Comparison of ENCODE assay signal across 28 cellular contexts in the genomic region with DNA sequence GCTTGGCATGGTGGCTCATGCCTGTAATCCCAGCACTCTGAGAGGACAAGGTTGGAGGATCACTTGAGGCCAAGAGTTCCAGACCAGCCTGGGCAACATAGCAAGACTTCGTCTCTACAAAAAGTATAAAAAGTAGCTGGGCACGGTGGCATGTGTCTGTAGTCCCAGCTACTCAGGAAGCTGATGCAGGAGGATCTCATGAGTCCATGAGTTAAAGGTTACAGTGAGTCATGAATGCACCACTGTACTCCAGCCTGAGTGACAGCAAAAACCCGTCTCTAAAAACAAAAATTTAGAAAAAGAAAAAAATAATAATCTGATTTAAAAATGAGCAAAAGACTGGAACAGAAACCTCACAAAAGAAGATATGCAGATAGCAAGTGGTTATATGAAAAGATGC.
A peak's percentile ranks its signal among the peaks of the same experiment; 100 is the strongest.
DNase-seq lines count a peak whose midpoint lies in the region; TF ChIP-seq lines count a peak whose summit lies in the region.
"Had no signal": no experiment of that assay in that cellular context is flagged by ENCODE, and none has a peak within 500 bp of the region (broad histone marks: within the 10 kb centered on the region; RNA-seq: fewer than 3 reads in every experiment).

No MANE protein-coding gene starts in this region.

- H3K79me2 ChIP-seq in GM23248 (ENCODE audit: insufficient read depth), result no peaks in the 10 kb centered on the region
- H3K79me2 ChIP-seq in mesendoderm (ENCODE audit: control insufficient read depth, insufficient read depth, low read length), result no peaks in the 10 kb centered on the region

- no peaks in the 10 kb centered on the region for H3K9me2 ChIP-seq in GM23248 (ENCODE audit: insufficient read depth)

- H4K20me1 ChIP-seq in GM23248 (ENCODE audit: insufficient read depth), result no peaks in the 10 kb centered on the region
- H4K20me1 ChIP-seq: BLaER1 had no signal

- no peak overlapping the region for H3K23ac ChIP-seq in mesendoderm (ENCODE audit: low read length)

- no peak overlapping the region for H3K56ac ChIP-seq in mesendoderm (ENCODE audit: low read length)

- H3K36me3 ChIP-seq in GM23248 (ENCODE audit: low read depth), result no peaks in the 10 kb centered on the region
- H3K36me3 ChIP-seq in mesendoderm (ENCODE audit: control insufficient read depth, insufficient read depth, low read length), result no peaks in the 10 kb centered on the region
- H3K36me3 ChIP-seq: BLaER1, right atrium auricular region, upper lobe of right lung had no signal

- H3K27me3 ChIP-seq in GM23248 (replicated peaks; ENCODE audit: insufficient read depth) (no peaks in the 10 kb centered on the region), mesendoderm (ENCODE audit: insufficient read depth, low read length, poor library complexity) (no peaks in the 10 kb centered on the region)
- H3K27me3 ChIP-seq: BLaER1, right atrium auricular region, upper lobe of right lung had no signal

- no peak overlapping the region for H2BK5ac ChIP-seq in mesendoderm (ENCODE audit: low read length)

- no peak overlapping the region for H2BK120ac ChIP-seq in mesendoderm (ENCODE audit: low read depth, low read length)

- no peak overlapping the region for H3K4ac ChIP-seq in mesendoderm (ENCODE audit: low read depth, low read length)

- H2AK5ac ChIP-seq in mesendoderm (ENCODE audit: low read length), result no peak overlapping the region

- in situ Hi-C loops in GM23248 (cut with MboI), result no loop called here

- no peak overlapping the region for H4K5ac ChIP-seq in mesendoderm (ENCODE audit: low read length)

- no peaks in the 10 kb centered on the region for H3F3A ChIP-seq in GM23248 (ENCODE audit: insufficient read depth)

- H3K4me2 ChIP-seq in GM23248 (ENCODE audit: unreplicated experiment) (no peak overlapping the region), mesendoderm (ENCODE audit: low read length) (no peak overlapping the region)
- H3K4me2 ChIP-seq: BLaER1, smooth muscle cell had no signal

- no peak overlapping the region for H3K4me3 ChIP-seq in GM23248
- H3K4me3 ChIP-seq in cardiac fibroblast (replicated peaks in 1 of 2; ENCODE audit: low read depth in 2 of 2, low read length in 2 of 2), result no peak overlapping the region
- H3K4me3 ChIP-seq in mesendoderm (ENCODE audit: low read length), result no peak overlapping the region
- H3K4me3 ChIP-seq: BLaER1, left ventricle myocardium inferior, right atrium auricular region, smooth muscle cell, upper lobe of right lung had no signal

- TF ChIP-seq CTCF in cardiac fibroblast (IDR thresholded peaks at IDR 0.05; ENCODE audit: low read depth, low read length), result no peak

- peak; percentile 20 for DNase-seq in GM23248
- DNase-seq in RKO (ENCODE audit: low spot score), result peak; percentile 3
- DNase-seq in cardiac fibroblast (ENCODE audit: low read depth in 2 of 2), result peak; percentile 5 to 61
- DNase-seq in foreskin melanocyte, result peak; percentile 27
- no peak for DNase-seq in cerebellar nuclear complex (lab: John Stamatoyannopoulos, UW)
- DNase-seq in epidermal melanocyte (ENCODE audit: insufficient read length, low spot score), result no peak
- no peak for DNase-seq in mesendoderm
- no peak for DNase-seq in kidney glomerular epithelial cell (lab: John Stamatoyannopoulos, UW)
- DNase-seq: activated CD4-positive, alpha-beta T cell treated with anti-CD3 and anti-CD28 coated beads for 4 hours; activated CD8-positive, alpha-beta memory T cell treated with anti-CD3 and anti-CD28 coated beads for 24 hours; activated naive CD4-positive, alpha-beta T cell treated with anti-CD3 and anti-CD28 coated beads, Interleukin-2, amount 50 U/mL, for 16 hours; activated T-cell treated with anti-CD3 and anti-CD28 coated beads for 4 hours; amygdala; GF-D8; left ventricle myocardium inferior; midbrain; naive B cell; NCI-H1105; NCI-H187; NCI-H524 treated with DMSO at 0.1 percent for 48 hours; SHP77 treated with DMSO at 0.1 percent for 48 hours; stimulated activated naive CD8-positive, alpha-beta T cell treated with anti-CD3 and anti-CD28 coated beads, Interleukin-15, Interleukin-2, amounts not matched to agents 100 U/mL and 50 U/mL, for 24 hours; SW 1271; upper lobe of right lung had no signal

- no peaks in the 10 kb centered on the region for H3K9me3 ChIP-seq in GM23248 (ENCODE audit: low read depth)
- H3K9me3 ChIP-seq: BLaER1, right atrium auricular region, upper lobe of right lung had no signal

- no peak overlapping the region for H3K18ac ChIP-seq in mesendoderm (ENCODE audit: low read length)

- no peak overlapping the region for H2AFZ ChIP-seq in GM23248

- 68 to 70% methylated on average over 3 of the region's 3 CpGs for WGBS in GM23248 (ENCODE audit: low coverage in 1 of 2, low lambda C conversion rate in 2 of 2, missing lambda C conversion rate in 2 of 2), 2 experiments
- no CpG with 5 or more reads among the region's 3 CpGs for WGBS in mesendoderm (ENCODE audit: extremely low coverage, insufficient coverage, low lambda C conversion rate)

- no peaks in the 10 kb centered on the region for H3K79me1 ChIP-seq in mesendoderm (ENCODE audit: low read length)

- no peak overlapping the region for H3K9ac ChIP-seq in GM23248
- H3K9ac ChIP-seq in mesendoderm (ENCODE audit: low read length), result no peak overlapping the region
- H3K9ac ChIP-seq: BLaER1 had no signal

- H2BK15ac ChIP-seq in mesendoderm (replicated peaks; ENCODE audit: low read depth), result no peak overlapping the region

- H3K27ac ChIP-seq in GM23248 (no peak overlapping the region), mesendoderm (ENCODE audit: low read depth, low read length) (no peak overlapping the region)
- H3K27ac ChIP-seq: BLaER1, left ventricle myocardium inferior, right atrium auricular region, upper lobe of right lung, VCaP had no signal

- no peak overlapping the region for H4K8ac ChIP-seq in mesendoderm (ENCODE audit: low read depth, low read length)

- H3K4me1 ChIP-seq in GM23248 (ENCODE audit: insufficient read depth), result no peaks in the 10 kb centered on the region
- no peaks in the 10 kb centered on the region for H3K4me1 ChIP-seq in mesendoderm (ENCODE audit: control insufficient read depth, low read depth, low read length)
- H3K4me1 ChIP-seq: BLaER1, left ventricle myocardium inferior, right atrium auricular region, upper lobe of right lung had no signal

Comparison
In these comparisons a context has a peak if more than half of its experiments do, and no peak if none do; other contexts are left out.
1. DNase-seq: peak in GM23248 (single experiment), RKO (single experiment), cardiac fibroblast (2 of 2) and foreskin melanocyte (single experiment); none in cerebellar nuclear complex (0 of 2), epidermal melanocyte (single experiment), mesendoderm (single experiment) and kidney glomerular epithelial cell (single experiment).